ENCODE assay signal across 3 cellular contexts in the genomic region with DNA sequence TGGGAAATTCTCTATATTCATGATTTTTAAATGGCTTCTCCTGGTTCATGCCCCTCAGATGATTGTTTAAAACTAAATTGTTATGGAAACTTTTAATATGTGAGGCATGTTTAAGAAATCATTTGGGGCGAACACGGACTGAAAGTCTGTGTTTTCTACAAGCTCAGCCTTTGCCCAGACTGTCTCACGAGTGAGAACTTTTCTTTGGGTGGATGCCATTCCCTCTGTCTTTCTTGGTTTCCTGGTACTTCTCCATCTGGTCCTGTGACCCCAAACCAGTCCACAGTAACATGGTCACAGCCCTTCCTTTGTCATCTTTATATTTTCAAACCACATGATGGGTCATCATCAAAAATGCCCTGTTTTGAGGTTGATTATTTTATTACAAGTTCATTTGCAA.
TF ChIP-seq lines count a peak whose summit lies in the region.

No MANE protein-coding gene starts in this region.

TF ChIP-seq in SK-N-SH, 30 proteins besides CTCF, POLR2A, EP300 and RAD21:
- TF ChIP-seq GATA2 (CRISPR knock-in tag; IDR thresholded peaks at IDR 0.05), result no peak
- TF ChIP-seq, protein P1, sequence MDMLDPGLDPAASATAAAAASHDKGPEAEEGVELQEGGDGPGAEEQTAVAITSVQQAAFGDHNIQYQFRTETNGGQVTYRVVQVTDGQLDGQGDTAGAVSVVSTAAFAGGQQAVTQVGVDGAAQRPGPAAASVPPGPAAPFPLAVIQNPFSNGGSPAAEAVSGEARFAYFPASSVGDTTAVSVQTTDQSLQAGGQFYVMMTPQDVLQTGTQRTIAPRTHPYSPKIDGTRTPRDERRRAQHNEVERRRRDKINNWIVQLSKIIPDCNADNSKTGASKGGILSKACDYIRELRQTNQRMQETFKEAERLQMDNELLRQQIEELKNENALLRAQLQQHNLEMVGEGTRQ (IDR thresholded peaks at IDR 0.05; ENCODE audit: borderline replicate concordance, low read depth, low read length), result no peak
TF ChIP-seq in SK-N-SH: peak in this region for 0.

TF ChIP-seq in SK-N-SH treated with all-trans-retinoic acid at 6 μM for 48 hours, 23 proteins besides CTCF, POLR2A, EP300 and RAD21:
- TF ChIP-seq, protein P2, sequence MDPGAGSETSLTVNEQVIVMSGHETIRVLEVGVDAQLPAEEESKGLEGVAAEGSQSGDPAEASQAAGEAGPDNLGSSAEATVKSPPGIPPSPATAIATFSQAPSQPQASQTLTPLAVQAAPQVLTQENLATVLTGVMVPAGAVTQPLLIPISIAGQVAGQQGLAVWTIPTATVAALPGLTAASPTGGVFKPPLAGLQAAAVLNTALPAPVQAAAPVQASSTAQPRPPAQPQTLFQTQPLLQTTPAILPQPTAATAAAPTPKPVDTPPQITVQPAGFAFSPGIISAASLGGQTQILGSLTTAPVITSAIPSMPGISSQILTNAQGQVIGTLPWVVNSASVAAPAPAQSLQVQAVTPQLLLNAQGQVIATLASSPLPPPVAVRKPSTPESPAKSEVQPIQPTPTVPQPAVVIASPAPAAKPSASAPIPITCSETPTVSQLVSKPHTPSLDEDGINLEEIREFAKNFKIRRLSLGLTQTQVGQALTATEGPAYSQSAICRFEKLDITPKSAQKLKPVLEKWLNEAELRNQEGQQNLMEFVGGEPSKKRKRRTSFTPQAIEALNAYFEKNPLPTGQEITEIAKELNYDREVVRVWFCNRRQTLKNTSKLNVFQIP (CRISPR knock-in tag; IDR thresholded peaks at IDR 0.05; ENCODE audit: borderline replicate concordance, low read depth), result no peak
- no peak for TF ChIP-seq ZFP3 (CRISPR knock-in tag; IDR thresholded peaks at IDR 0.05)

TF ChIP-seq in H1, 55 proteins besides CTCF, POLR2A, EP300 and RAD21:
- TF ChIP-seq BRCA1 (IDR thresholded peaks at IDR 0.05; ENCODE audit: low read depth, low read length) (no peak), HDAC6 (IDR thresholded peaks at IDR 0.05; ENCODE audit: low read depth, low read length) (no peak), CHD2 (IDR thresholded peaks at IDR 0.05; ENCODE audit: low read length) (no peak), KDM5A (IDR thresholded peaks at IDR 0.05; ENCODE audit: low read length) (no peak), RFX5 (IDR thresholded peaks at IDR 0.05; ENCODE audit: borderline replicate concordance, low read depth, low read length) (no peak), SAP30 (IDR thresholded peaks at IDR 0.05; ENCODE audit: insufficient read depth, insufficient replicate concordance, low read length) (no peak), CHD1 (IDR thresholded peaks at IDR 0.05; ENCODE audit: low read depth, low read length) (no peak), SIRT6 (IDR thresholded peaks at IDR 0.05; ENCODE audit: low read length) (no peak), JUN (IDR thresholded peaks at IDR 0.05; ENCODE audit: low read depth, low read length) (no peak), EZH2 (IDR thresholded peaks at IDR 0.05; ENCODE audit: low read depth, low read length, severe bottlenecking) (no peak), CBX8 (IDR thresholded peaks at IDR 0.05; ENCODE audit: borderline replicate concordance, low read depth, low read length) (no peak), CBX5 (IDR thresholded peaks at IDR 0.05; ENCODE audit: low read depth, low read length) (no peak)
- TF ChIP-seq, protein P1 (IDR thresholded peaks at IDR 0.05; ENCODE audit: low read length), result no peak
- TF ChIP-seq, protein P3, sequence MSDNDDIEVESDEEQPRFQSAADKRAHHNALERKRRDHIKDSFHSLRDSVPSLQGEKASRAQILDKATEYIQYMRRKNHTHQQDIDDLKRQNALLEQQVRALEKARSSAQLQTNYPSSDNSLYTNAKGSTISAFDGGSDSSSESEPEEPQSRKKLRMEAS (IDR thresholded peaks at IDR 0.05), result no peak
